18 cellular contexts compared by ENCODE assay signal in genomic region chr12:124194521-124195225, GRCh38.
DNase-seq lines count a peak whose midpoint lies in the region; ATAC-seq and TF ChIP-seq lines count a peak whose summit lies in the region.
"Had no signal": no experiment of that assay in that cellular context is flagged by ENCODE, and none has a peak within 500 bp of the region (broad histone marks: within the 10 kb centered on the region; RNA-seq: fewer than 3 reads in every experiment).

No MANE protein-coding gene starts in this region.

- peak overlapping the region; percentile 31 for H3K27ac Mint-ChIP-seq in glutamatergic neuron (ENCODE audit: unreplicated experiment)

- no peak overlapping the region for H3K14ac ChIP-seq in neuronal stem cell (ENCODE audit: low read length)

- H4K20me1 ChIP-seq in BLaER1: no peaks in the 10 kb centered on the region

- no peaks in the 10 kb centered on the region for H3K79me1 ChIP-seq in neuronal stem cell (ENCODE audit: low read depth, low read length)

- no peak overlapping the region for H2AK5ac ChIP-seq in neuronal stem cell (ENCODE audit: low read depth, low read length)

- no peak overlapping the region for H4K8ac ChIP-seq in neuronal stem cell (ENCODE audit: low read depth, low read length)

- H3K27me3 ChIP-seq in BLaER1: no peaks in the 10 kb centered on the region
- no peaks in the 10 kb centered on the region for H3K27me3 ChIP-seq in neuronal stem cell (ENCODE audit: control insufficient read depth in 3 of 3, insufficient read depth in 3 of 3, low read depth in 1 of 3, low read length in 3 of 3)

- peak overlapping the region; percentile 18 for H3K18ac ChIP-seq in neuronal stem cell (ENCODE audit: low read length)

- peak overlapping the region; percentile 8 for H2BK15ac ChIP-seq in neuronal stem cell (ENCODE audit: low read length)

- peaks cover 9% of the 10 kb centered on the region for H3K27me3 Mint-ChIP-seq in glutamatergic neuron (ENCODE audit: unreplicated experiment)

- peaks cover 10% of the 10 kb centered on the region for H3K4me1 ChIP-seq in BLaER1
- no peaks in the 10 kb centered on the region for H3K4me1 ChIP-seq in neuronal stem cell (ENCODE audit: control insufficient read depth in 2 of 2, insufficient read depth in 1 of 2, low read depth in 1 of 2, low read length in 2 of 2)
- H3K4me1 ChIP-seq: A549 had no signal

- H3K4me1 Mint-ChIP-seq in glutamatergic neuron (ENCODE audit: low read depth, unreplicated experiment): peaks cover 25% of the 10 kb centered on the region

- no peak overlapping the region for H2AFZ ChIP-seq in neuronal stem cell (ENCODE audit: low read length)

- H3K4me2 ChIP-seq in BLaER1 (no peak overlapping the region), neuronal stem cell (ENCODE audit: insufficient read depth, low read length, poor library complexity, severe bottlenecking) (no peak overlapping the region)
- H3K4me2 ChIP-seq: A549 had no signal

- intact Hi-C loops in lower leg skin (cut with DNase I; ENCODE audit: low total_unique reads): no loop called here

- WGBS in neuronal stem cell (ENCODE audit: extremely low coverage in 2 of 2, insufficient read length in 2 of 2, insufficient replicate concordance in 1 of 2), 2 donors: no CpG with 5 or more reads among the region's 12 CpGs
- WGBS in lower leg skin, 2 donors: 86 to 89% methylated on average over 12 of the region's 12 CpGs

- no peak overlapping the region for H2BK12ac ChIP-seq in neuronal stem cell (ENCODE audit: low read length)

- no peak overlapping the region for H2BK5ac ChIP-seq in neuronal stem cell (ENCODE audit: low read length)

- H3K9ac ChIP-seq in BLaER1 (0 out of 2 replicates have a peak overlapping the region, but pooled peaks have one; percentile 2), neuronal stem cell (ENCODE audit: low read depth, low read length, poor library complexity) (peak overlapping the region; percentile 51)

- ATAC-seq in GM18505 (IDR thresholded peaks at IDR 0.05; ENCODE audit: unreplicated experiment): no peak
- ATAC-seq: A549, Right ventricle myocardium inferior had no signal

- H2BK120ac ChIP-seq in neuronal stem cell (ENCODE audit: low read depth, low read length): peak overlapping the region; percentile 49

- no peaks in the 10 kb centered on the region for H3K36me3 ChIP-seq in BLaER1
- no peaks in the 10 kb centered on the region for H3K36me3 ChIP-seq in neuronal stem cell (replicated peaks in 1 of 2; ENCODE audit: control insufficient read depth in 2 of 2, insufficient read depth in 2 of 2, low read length in 2 of 2)

- peaks cover 11% of the 10 kb centered on the region for H3K36me3 Mint-ChIP-seq in glutamatergic neuron (ENCODE audit: unreplicated experiment)

- H3K27ac ChIP-seq in BLaER1: peak overlapping the region; percentile 22; the same call in 1 of the 2 replicates
- no peak overlapping the region for H3K27ac ChIP-seq in neuronal stem cell (replicated peaks; ENCODE audit: low read length)
- H3K27ac ChIP-seq: A549, HL-60 had no signal

- TF ChIP-seq POLR2A in GM18505 (IDR thresholded peaks at IDR 0.05; ENCODE audit: borderline replicate concordance, extremely low read depth, insufficient read depth, insufficient read length): no peak
- TF ChIP-seq POLR2A in lower leg skin (IDR thresholded peaks at IDR 0.05): no peak

- no peak overlapping the region for H3K4me3 Mint-ChIP-seq in glutamatergic neuron (ENCODE audit: unreplicated experiment)
- H3K4me3 Mint-ChIP-seq: H9 had no signal

- no peak overlapping the region for H3K4ac ChIP-seq in neuronal stem cell (ENCODE audit: low read length)

- H4K91ac ChIP-seq in neuronal stem cell (ENCODE audit: low read depth, low read length, poor library complexity): no peak overlapping the region

- no peak overlapping the region for H3K4me3 ChIP-seq in BLaER1
- no peak overlapping the region for H3K4me3 ChIP-seq in neuronal stem cell (ENCODE audit: low read length in 2 of 2)
- H3K4me3 ChIP-seq in lower leg skin (ENCODE audit: low read depth, poor library complexity, severe bottlenecking): no peak overlapping the region
- H3K4me3 ChIP-seq: A549 had no signal

- no peak overlapping the region for H3K23ac ChIP-seq in neuronal stem cell (ENCODE audit: low read depth, low read length, poor library complexity)

- no peaks in the 10 kb centered on the region for H3K9me3 ChIP-seq in BLaER1
- peaks cover 0 to 5% of the 10 kb centered on the region in 2 donors for H3K9me3 ChIP-seq in neuronal stem cell (replicated peaks in 1 of 2; ENCODE audit: control insufficient read depth in 2 of 2, insufficient read depth in 1 of 2, low read depth in 1 of 2, low read length in 2 of 2)

- H3K9me3 Mint-ChIP-seq in glutamatergic neuron (ENCODE audit: unreplicated experiment): peaks cover 13% of the 10 kb centered on the region

- TF ChIP-seq CTCF in glutamatergic neuron (IDR thresholded peaks at IDR 0.05; ENCODE audit: partially characterized antibody, unreplicated experiment) (no peak), lower leg skin (IDR thresholded peaks at IDR 0.05) (no peak)

- DNase-seq in NCI-H146 treated with DMSO at 0.1 percent for 48 hours (lab: John Stamatoyannopoulos, UW; ENCODE audit: unreplicated experiment) (peak; percentile 23), glutamatergic neuron (no peak), neuronal stem cell (ENCODE audit: low spot score) (no peak), SKM-1 (lab: John Stamatoyannopoulos, UW; ENCODE audit: unreplicated experiment) (no peak), lower leg skin (ENCODE audit: low spot score in 2 of 2) (no peak)
- no peak for DNase-seq in activated CD4-positive, CD25-positive, alpha-beta regulatory T cell (lab: John Stamatoyannopoulos, UW)
- DNase-seq: DMS79, H9, IMR-90, NCI-H1417 treated with DMSO at 0.1 percent for 48 hours, NCI-H2029 treated with DMSO at 0.1 percent for 48 hours, NCI-H2171, NCI-H526 had no signal
